In the genomic region with DNA sequence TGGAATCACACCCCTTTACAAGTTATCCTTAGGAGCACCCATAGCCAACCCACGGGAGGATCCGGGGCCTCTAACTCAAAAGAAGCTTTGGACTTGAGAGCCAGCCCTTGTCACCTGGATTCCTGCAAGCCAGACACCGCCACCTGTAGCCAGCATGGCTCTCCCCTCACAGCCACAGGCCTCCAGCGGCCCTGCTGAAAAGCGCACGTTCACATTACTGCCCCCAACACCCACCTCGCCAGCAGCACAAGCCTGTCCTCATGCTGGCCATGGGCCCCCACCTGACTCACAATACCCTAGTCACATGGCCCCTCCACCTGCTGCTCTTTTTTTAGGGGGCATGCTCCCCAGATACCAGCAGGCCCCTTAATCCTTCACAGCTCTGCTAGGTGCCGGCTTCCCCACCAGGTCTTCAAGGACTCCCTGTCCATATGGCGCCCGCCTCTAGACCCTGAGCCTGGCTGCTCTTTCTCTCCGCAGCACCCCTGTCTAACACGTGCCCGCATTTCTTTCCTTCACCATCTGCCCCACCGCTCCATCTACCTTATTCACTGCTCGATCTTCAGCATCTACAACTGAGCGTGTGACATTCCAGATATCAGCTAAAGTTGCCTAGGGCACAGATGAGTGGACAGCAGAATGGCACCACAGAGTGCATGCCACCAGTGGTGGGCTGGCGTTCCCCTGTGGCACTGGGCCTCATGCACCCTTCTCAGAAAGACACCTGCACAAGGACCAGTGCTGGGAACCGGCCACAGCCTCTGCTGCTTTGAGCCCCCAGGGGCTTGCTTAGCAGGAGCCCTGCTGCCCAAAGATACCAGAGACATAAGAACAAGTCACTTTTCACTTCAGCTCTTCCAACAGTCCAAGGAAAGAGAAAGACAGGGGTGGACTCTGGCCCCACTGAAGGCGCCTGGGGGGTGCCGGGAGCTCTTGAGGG, we compare ENCODE assay signal across 1 cellular context.
TF ChIP-seq lines count a peak whose summit lies in the region.

No MANE protein-coding gene starts in this region.

TF ChIP-seq in GM23338, 12 proteins besides CTCF, POLR2A, EP300 and RAD21:
- no peak for TF ChIP-seq ZNF331 (CRISPR knock-in tag; IDR thresholded peaks at IDR 0.05; ENCODE audit: low read depth)
- no peak for TF ChIP-seq NANOG (IDR thresholded peaks at IDR 0.05; ENCODE audit: borderline replicate concordance)
